Comparison of ENCODE assay signal across 8 cellular contexts in genomic region chr1:155125511-155125945, GRCh38. TPM values are rescaled to one million over a fixed set of nuclear protein-coding genes. Genes with fewer than 3 reads are reported as not detected.
DNase-seq lines count a peak whose midpoint lies in the region; ATAC-seq and TF ChIP-seq lines count a peak whose summit lies in the region.

No MANE protein-coding gene starts in this region.

- H3K4me1 Mint-ChIP-seq in activated naive CD8-positive, alpha-beta T cell (ENCODE audit: low read depth): peaks cover 31% of the 10 kb centered on the region
- H3K4me1 Mint-ChIP-seq in activated naive CD8-positive, alpha-beta T cell treated with anti-CD3 and anti-CD28 coated beads for 36 hours: peaks cover 32% of the 10 kb centered on the region
- H3K4me1 Mint-ChIP-seq in type B pancreatic cell (ENCODE audit: unreplicated experiment): peaks cover 32% of the 10 kb centered on the region

- DNase-seq in activated naive CD8-positive, alpha-beta T cell treated with anti-CD3 and anti-CD28 coated beads for 36 hours: no peak
- DNase-seq in type B pancreatic cell (ENCODE audit: extremely low spot score, unreplicated experiment) (no peak), RKO (ENCODE audit: low spot score) (no peak), HCEC 1CT (no peak)

- H3K4me3 ChIP-seq in duodenal mucosa (ENCODE audit: low read depth in 1 of 2, low read length in 2 of 2) (peak overlapping the region in 1 of 2 donors; percentile 21), mucosa of rectum (ENCODE audit: low read length in 2 of 2) (no peak overlapping the region)

- H3K9me3 ChIP-seq in duodenal mucosa (ENCODE audit: control insufficient read depth in 1 of 2, low read length in 2 of 2) (no peaks in the 10 kb centered on the region), mucosa of rectum (ENCODE audit: control insufficient read depth in 2 of 2, low read length in 2 of 2) (no peaks in the 10 kb centered on the region)

- H3K4me1 ChIP-seq in duodenal mucosa (ENCODE audit: control insufficient read depth in 1 of 2, insufficient read depth in 2 of 2, low read length in 2 of 2) (peaks cover 30 to 54% of the 10 kb centered on the region in 2 donors), mucosa of rectum (ENCODE audit: control insufficient read depth in 2 of 2, insufficient read depth in 2 of 2, low read length in 2 of 2) (peaks cover 50 to 64% of the 10 kb centered on the region in 2 donors)

- H3K27ac ChIP-seq in duodenal mucosa (ENCODE audit: low read depth, low read length): peak overlapping the region; percentile 77
- H3K27ac ChIP-seq in mucosa of rectum (ENCODE audit: low read depth in 2 of 2, low read length in 2 of 2): peak overlapping the region; percentile 83 to 97

- peaks cover 0 to under 1% of the 10 kb centered on the region in 2 donors for H3K36me3 ChIP-seq in duodenal mucosa (ENCODE audit: control insufficient read depth in 1 of 2, insufficient read depth in 2 of 2, low read length in 2 of 2)
- H3K36me3 ChIP-seq in mucosa of rectum (ENCODE audit: control insufficient read depth in 2 of 2, insufficient read depth in 2 of 2, low read length in 2 of 2): no peaks in the 10 kb centered on the region

- no peaks in the 10 kb centered on the region for H3K27me3 Mint-ChIP-seq in activated naive CD8-positive, alpha-beta T cell
- H3K27me3 Mint-ChIP-seq in activated naive CD8-positive, alpha-beta T cell treated with anti-CD3 and anti-CD28 coated beads for 36 hours: peaks cover 23% of the 10 kb centered on the region
- H3K27me3 Mint-ChIP-seq in type B pancreatic cell: peaks cover 65% of the 10 kb centered on the region

- H3K9me3 Mint-ChIP-seq in activated naive CD8-positive, alpha-beta T cell (ENCODE audit: low read depth): no peaks in the 10 kb centered on the region
- H3K9me3 Mint-ChIP-seq in activated naive CD8-positive, alpha-beta T cell treated with anti-CD3 and anti-CD28 coated beads for 36 hours: no peaks in the 10 kb centered on the region
- no peaks in the 10 kb centered on the region for H3K9me3 Mint-ChIP-seq in type B pancreatic cell

- H3K9ac ChIP-seq in duodenal mucosa (ENCODE audit: low read depth in 1 of 2, low read length in 2 of 2): peak overlapping the region; percentile 32 to 57
- peak overlapping the region; percentile 38 to 99 for H3K9ac ChIP-seq in mucosa of rectum (ENCODE audit: low read depth in 1 of 2, low read length in 2 of 2)

- no peaks in the 10 kb centered on the region for H3K36me3 Mint-ChIP-seq in activated naive CD8-positive, alpha-beta T cell
- no peaks in the 10 kb centered on the region for H3K36me3 Mint-ChIP-seq in activated naive CD8-positive, alpha-beta T cell treated with anti-CD3 and anti-CD28 coated beads for 36 hours
- peaks cover 2% of the 10 kb centered on the region for H3K36me3 Mint-ChIP-seq in type B pancreatic cell

- no peaks in the 10 kb centered on the region for H3K27me3 ChIP-seq in duodenal mucosa (ENCODE audit: control insufficient read depth in 1 of 2, insufficient read depth in 2 of 2, low read length in 2 of 2)
- peaks cover 3 to 6% of the 10 kb centered on the region in 2 donors for H3K27me3 ChIP-seq in mucosa of rectum (ENCODE audit: control insufficient read depth in 2 of 2, insufficient read depth in 2 of 2, low read length in 2 of 2)

- TF ChIP-seq CTCF in type B pancreatic cell (conservative IDR thresholded peaks at IDR 0.05): no peak

- H3K4me3 Mint-ChIP-seq in activated naive CD8-positive, alpha-beta T cell: peak overlapping the region; percentile 51
- no peak overlapping the region for H3K4me3 Mint-ChIP-seq in activated naive CD8-positive, alpha-beta T cell treated with anti-CD3 and anti-CD28 coated beads for 36 hours
- H3K4me3 Mint-ChIP-seq in type B pancreatic cell: peak overlapping the region; percentile 84

- ATAC-seq in HG02970 (IDR thresholded peaks at IDR 0.05; ENCODE audit: low FRiP score, unreplicated experiment): no peak

- no peak overlapping the region for H3K27ac Mint-ChIP-seq in activated naive CD8-positive, alpha-beta T cell
- no peak overlapping the region for H3K27ac Mint-ChIP-seq in activated naive CD8-positive, alpha-beta T cell treated with anti-CD3 and anti-CD28 coated beads for 36 hours
- peak overlapping the region; percentile 87 for H3K27ac Mint-ChIP-seq in type B pancreatic cell

RNA-seq across cellular contexts. Expression of gene EFNA1, which starts 2.1 kb away (rescaled TPM):
- under 1 TPM; 0.49 to 0.74 TPM for total RNA-seq in activated naive CD8-positive, alpha-beta T cell treated with anti-CD3 and anti-CD28 coated beads for 36 hours
- 26.1 and 69.9 TPM in 2 replicates for total RNA-seq in type B pancreatic cell (ENCODE audit: low replicate concordance)

RNA-seq across cellular contexts. Expression of gene SLC50A1, which starts 10.1 kb away (rescaled TPM):
- 10 to 100 TPM; 50.6 to 51.3 TPM for total RNA-seq in activated naive CD8-positive, alpha-beta T cell treated with anti-CD3 and anti-CD28 coated beads for 36 hours
- total RNA-seq in type B pancreatic cell (ENCODE audit: low replicate concordance): 27.8 and 43.0 TPM in 2 replicates

RNA-seq across cellular contexts. Expression of gene DPM3, which starts 14.8 kb away (rescaled TPM):
- 10 to 100 TPM; 26.8 to 29.2 TPM for total RNA-seq in activated naive CD8-positive, alpha-beta T cell treated with anti-CD3 and anti-CD28 coated beads for 36 hours
- total RNA-seq in type B pancreatic cell (ENCODE audit: low replicate concordance): 73.9 and 75.3 TPM in 2 replicates

RNA-seq across cellular contexts. Expression of gene EFNA3, which starts 46.9 kb away (rescaled TPM):
- 1 to 10 TPM; 4.5 to 4.6 TPM for total RNA-seq in activated naive CD8-positive, alpha-beta T cell treated with anti-CD3 and anti-CD28 coated beads for 36 hours
- total RNA-seq in type B pancreatic cell (ENCODE audit: low replicate concordance): 3.4 and 4.7 TPM in 2 replicates

RNA-seq across cellular contexts. Expression of gene KRTCAP2, which starts 47.6 kb away (rescaled TPM):
- total RNA-seq in activated naive CD8-positive, alpha-beta T cell treated with anti-CD3 and anti-CD28 coated beads for 36 hours: 100 to 1,000 TPM; 135 to 145 TPM
- total RNA-seq in type B pancreatic cell (ENCODE audit: low replicate concordance): 173 and 179 TPM in 2 replicates

Comparison
In these comparisons a context has a peak if more than half of its experiments do, and no peak if none do; other contexts are left out.
1. RNA of gene EFNA1, which starts 2.1 kb away (total RNA-seq): 26.1 to 69.9 TPM in type B pancreatic cell; 0.49 to 0.74 TPM in activated naive CD8-positive, alpha-beta T cell treated with anti-CD3 and anti-CD28 coated beads for 36 hours; every median in the first group is over 10 times any median in the second.